In genomic region chr2:174753038-174753633, GRCh38 we compare ENCODE assay signal across 11 cellular contexts. TPM values are rescaled to one million over a fixed set of nuclear protein-coding genes. Genes with fewer than 3 reads are reported as not detected.
DNase-seq lines count a peak whose midpoint lies in the region; ATAC-seq and TF ChIP-seq lines count a peak whose summit lies in the region.
"Had no signal": no experiment of that assay in that cellular context is flagged by ENCODE, and none has a peak within 500 bp of the region (broad histone marks: within the 10 kb centered on the region; RNA-seq: fewer than 3 reads in every experiment).

No MANE protein-coding gene starts in this region.

- no peak overlapping the region for H3K4me3 Mint-ChIP-seq in progenitor cell of endocrine pancreas (ENCODE audit: low read depth)

- no peak overlapping the region for H2AFZ ChIP-seq in OCI-LY7 (ENCODE audit: low read length)

- no peak overlapping the region for H3K4me2 ChIP-seq in OCI-LY7 (ENCODE audit: low read length)
- H3K4me2 ChIP-seq: A549 had no signal

- no peaks in the 10 kb centered on the region for H4K20me1 ChIP-seq in OCI-LY7 (ENCODE audit: insufficient read depth, low read length)

- peaks cover 8% of the 10 kb centered on the region for H3K4me1 ChIP-seq in OCI-LY7 (ENCODE audit: insufficient read depth, low read length, poor library complexity, severe bottlenecking)
- H3K4me1 ChIP-seq: A549 had no signal

- H3K27ac ChIP-seq in OCI-LY7 (ENCODE audit: low read depth, low read length, poor library complexity, severe bottlenecking): no peak overlapping the region
- H3K27ac ChIP-seq: A549 had no signal

- no peaks in the 10 kb centered on the region for H3K36me3 ChIP-seq in OCI-LY7 (ENCODE audit: insufficient read depth, low read length)

- ATAC-seq in HG03060 (IDR thresholded peaks at IDR 0.05; ENCODE audit: low read depth, unreplicated experiment) (peak; percentile 26), Right ventricle myocardium superior (ENCODE audit: poor library complexity) (no peak)
- ATAC-seq: A549 had no signal

- H3K79me2 ChIP-seq in OCI-LY7 (ENCODE audit: insufficient read depth, low read depth, low read length): no peaks in the 10 kb centered on the region

- peak; percentile 34 for DNase-seq in activated CD8-positive, alpha-beta memory T cell treated with anti-CD3 and anti-CD28 coated beads, Interleukin-2, amount 50 U/mL, for 4 hours
- no peak for DNase-seq in activated CD8-positive, alpha-beta memory T cell treated with anti-CD3 and anti-CD28 coated beads, Interleukin-2, amount 50 U/mL, for 48 hours
- peak; percentile 15 to 25 for DNase-seq in activated CD4-positive, alpha-beta T cell treated with anti-CD3 and anti-CD28 coated beads, Interleukin-2, amount 50 U/mL, for 48 hours
- DNase-seq in progenitor cell of endocrine pancreas (ENCODE audit: low spot score, unreplicated experiment) (no peak), iPS-NIHi7 (ENCODE audit: extremely low spot score) (no peak), OCI-LY7 (ENCODE audit: low spot score) (no peak), Right ventricle myocardium superior (no peak)
- DNase-seq: hippocampal formation, SHP77 had no signal

- H3K9me3 Mint-ChIP-seq in progenitor cell of endocrine pancreas (ENCODE audit: low read depth): no peaks in the 10 kb centered on the region

- CTCF ChIA-PET in OCI-LY7 (lab: Charles Lee; ENCODE audit: unreplicated experiment): no interaction called here

- no peaks in the 10 kb centered on the region for H3K9me3 ChIP-seq in OCI-LY7 (ENCODE audit: low read length)
- H3K9me3 ChIP-seq: A549 had no signal

- H3K27ac Mint-ChIP-seq in progenitor cell of endocrine pancreas: peak overlapping the region; percentile 64

- H3K4me1 Mint-ChIP-seq in progenitor cell of endocrine pancreas (ENCODE audit: low read depth): peaks cover 1% of the 10 kb centered on the region

- no peaks in the 10 kb centered on the region for H3K9me2 ChIP-seq in OCI-LY7 (ENCODE audit: insufficient read depth, low read length)

- TF ChIP-seq CTCF in progenitor cell of endocrine pancreas (IDR thresholded peaks at IDR 0.05; ENCODE audit: unreplicated experiment) (no peak), OCI-LY7 (conservative IDR thresholded peaks at IDR 0.05; ENCODE audit: low read length) (no peak)

- BruUV-seq in OCI-LY7 (replicated peaks; lab: Mats Ljungman, UMichigan): no TSS peak

- H3K36me3 Mint-ChIP-seq in progenitor cell of endocrine pancreas (ENCODE audit: insufficient read depth): no peaks in the 10 kb centered on the region

- H3K4me3 ChIP-seq in OCI-LY7 (ENCODE audit: low read depth, low read length, poor library complexity, severe bottlenecking): no peak overlapping the region
- H3K4me3 ChIP-seq: A549 had no signal

- POLR2A ChIA-PET in OCI-LY7 (lab: Charles Lee): no interaction called here

- intact Hi-C loops in OCI-LY7 (cut with micrococcal nuclease; ENCODE audit: unreplicated experiment): no loop called here
- intact Hi-C loops in Right ventricle myocardium superior (cut with DNase I): no loop called here

- peaks cover 8% of the 10 kb centered on the region for H3K27me3 Mint-ChIP-seq in progenitor cell of endocrine pancreas

RNA-seq across cellular contexts. Expression of gene CHRNA1, which starts 11.1 kb away (rescaled TPM):
- total RNA-seq in progenitor cell of endocrine pancreas: not detected in 2 replicates
- not detected in 2 replicates for total RNA-seq in OCI-LY7 (2014; rRNA removed; shearing (Covaris generic))
- total RNA-seq in OCI-LY7 (2022): not detected in 2 replicates
- not detected for total RNA-seq in Right ventricle myocardium superior

Comparison
In these comparisons a context has a peak if more than half of its experiments do, and no peak if none do; other contexts are left out.
1. DNase-seq: peak in activated CD8-positive, alpha-beta memory T cell treated with anti-CD3 and anti-CD28 coated beads, Interleukin-2, amount 50 U/mL, for 4 hours (single experiment) and activated CD4-positive, alpha-beta T cell treated with anti-CD3 and anti-CD28 coated beads, Interleukin-2, amount 50 U/mL, for 48 hours (2 of 2); none in activated CD8-positive, alpha-beta memory T cell treated with anti-CD3 and anti-CD28 coated beads, Interleukin-2, amount 50 U/mL, for 48 hours (single experiment), progenitor cell of endocrine pancreas (single experiment), iPS-NIHi7 (single experiment), OCI-LY7 (single experiment) and Right ventricle myocardium superior (single experiment).